17 cellular contexts compared by ENCODE assay signal in the genomic region with DNA sequence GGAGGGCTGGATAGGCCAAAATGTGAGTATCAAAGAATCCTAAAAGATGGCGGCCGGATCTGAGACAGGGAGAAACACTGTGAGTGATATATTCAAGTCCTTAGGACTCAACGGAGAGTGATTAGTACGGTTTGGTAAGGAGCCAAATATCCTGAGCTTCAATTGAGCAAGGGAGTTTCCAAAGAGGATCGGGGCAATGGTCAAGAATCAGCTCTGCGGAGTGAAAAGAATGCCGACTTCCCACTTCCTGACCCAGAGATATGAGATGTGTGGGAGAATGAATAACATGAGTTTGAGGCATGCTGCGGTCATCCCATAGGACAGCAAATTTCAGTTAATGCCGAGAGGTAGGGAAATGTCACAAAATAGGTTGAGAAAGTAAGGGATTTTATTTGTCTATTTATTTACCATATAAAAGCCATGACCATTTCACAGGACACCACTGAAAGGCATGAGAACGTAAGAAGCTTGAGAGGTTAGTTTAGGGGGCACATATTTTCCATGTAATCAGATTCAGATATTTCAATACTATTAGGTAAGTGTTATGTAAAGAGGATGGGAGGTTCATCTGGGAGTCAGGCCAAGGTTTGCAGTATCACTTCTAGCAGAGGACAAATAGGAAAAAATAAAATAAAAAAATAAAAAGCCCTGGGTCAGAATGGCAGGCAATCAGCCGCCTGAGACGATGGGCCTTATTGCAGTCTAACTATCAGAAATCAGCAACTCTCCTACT.
DNase-seq lines count a peak whose midpoint lies in the region; ATAC-seq and TF ChIP-seq lines count a peak whose summit lies in the region.
"Had no signal": no experiment of that assay in that cellular context is flagged by ENCODE, and none has a peak within 500 bp of the region (broad histone marks: within the 10 kb centered on the region; RNA-seq: fewer than 3 reads in every experiment).

No MANE protein-coding gene starts in this region.

- in situ Hi-C loops in Caki2 (cut with HindIII; ENCODE audit: low pct_unique_long_range_greater_than_20kb, low sequenced_read_pairs), result no loop called here

- no peaks in the 10 kb centered on the region for H3K9me3 ChIP-seq in right lobe of liver
- H3K9me3 ChIP-seq: adrenal gland, prostate gland had no signal

- no peaks in the 10 kb centered on the region for H3K4me1 Mint-ChIP-seq in T-helper 2 cell treated with Interferon-gamma antibody and Interleukin-4, amounts not matched to agents 5 μg/mL and 100 μg/mL, for 36 hours (ENCODE audit: low read depth)
- H3K4me1 Mint-ChIP-seq: CD4-positive, CD25-positive, alpha-beta regulatory T cell; stimulated activated naive CD8-positive, alpha-beta T cell treated with anti-CD3 and anti-CD28 coated beads, Interleukin-15, amount 100 ng/mL, for 72 hours had no signal

- H3K27ac ChIP-seq in right lobe of liver, result no peak overlapping the region
- H3K27ac ChIP-seq: adrenal gland, prostate gland had no signal

- no peaks in the 10 kb centered on the region for H3K27me3 Mint-ChIP-seq in T-helper 2 cell treated with Interferon-gamma antibody and Interleukin-4, amounts not matched to agents 5 μg/mL and 100 μg/mL, for 36 hours (ENCODE audit: low read depth)
- H3K27me3 Mint-ChIP-seq: CD4-positive, CD25-positive, alpha-beta regulatory T cell; stimulated activated naive CD8-positive, alpha-beta T cell treated with anti-CD3 and anti-CD28 coated beads, Interleukin-15, amount 100 ng/mL, for 72 hours had no signal

- ATAC-seq in right lobe of liver, result peak; percentile 45 to 85 (median 82)
- no peak for ATAC-seq in HG02763 (IDR thresholded peaks at IDR 0.05; ENCODE audit: unreplicated experiment)
- ATAC-seq: stimulated activated naive CD8-positive, alpha-beta T cell treated with anti-CD3 and anti-CD28 coated beads, Interleukin-15, amount 100 ng/mL, for 72 hours had no signal

- no peak overlapping the region for H3K4me3 Mint-ChIP-seq in T-helper 2 cell treated with Interferon-gamma antibody and Interleukin-4, amounts not matched to agents 5 μg/mL and 100 μg/mL, for 36 hours
- H3K4me3 Mint-ChIP-seq: CD4-positive, CD25-positive, alpha-beta regulatory T cell; stimulated activated naive CD8-positive, alpha-beta T cell treated with anti-CD3 and anti-CD28 coated beads, Interleukin-15, amount 100 ng/mL, for 72 hours had no signal

- H3K9me3 Mint-ChIP-seq in T-helper 2 cell treated with Interferon-gamma antibody and Interleukin-4, amounts not matched to agents 5 μg/mL and 100 μg/mL, for 36 hours, result peaks cover 7% of the 10 kb centered on the region
- H3K9me3 Mint-ChIP-seq: stimulated activated naive CD8-positive, alpha-beta T cell treated with anti-CD3 and anti-CD28 coated beads, Interleukin-15, amount 100 ng/mL, for 72 hours had no signal

- H3K27ac Mint-ChIP-seq in T-helper 2 cell treated with Interferon-gamma antibody and Interleukin-4, amounts not matched to agents 5 μg/mL and 100 μg/mL, for 36 hours, result no peak overlapping the region
- H3K27ac Mint-ChIP-seq: CD4-positive, CD25-positive, alpha-beta regulatory T cell; stimulated activated naive CD8-positive, alpha-beta T cell treated with anti-CD3 and anti-CD28 coated beads, Interleukin-15, amount 100 ng/mL, for 72 hours had no signal

- DNase-seq in Caki2 (ENCODE audit: low read depth) (peak; percentile 96), LHCN-M2 (ENCODE audit: low read depth) (peak; percentile 65), cardiac fibroblast (ENCODE audit: low read depth in 2 of 2) (peak; percentile 98 to 99), right lobe of liver (no peak), hippocampal formation (lab: John Stamatoyannopoulos, UW) (no peak)
- DNase-seq in T-helper 2 cell treated with Interferon-gamma antibody and Interleukin-4, amounts not matched to agents 5 μg/mL and 100 μg/mL, for 36 hours (ENCODE audit: low spot score), result no peak
- DNase-seq in stimulated activated CD8-positive, alpha-beta memory T cell treated with anti-CD3 and anti-CD28 coated beads, Interleukin-4, amount 100 ng/mL, for 48 hours, result no peak
- DNase-seq: activated CD8-positive, alpha-beta memory T cell treated with anti-CD3 and anti-CD28 coated beads, Interleukin-2, amount 50 U/mL, for 48 hours; CD4-positive, CD25-positive, alpha-beta regulatory T cell; effector CD8-positive, alpha-beta T cell; midbrain; Right ventricle myocardium superior; stimulated activated CD4-positive, alpha-beta T cell treated with anti-CD3 and anti-CD28 coated beads, Interleukin-4, amount 100 ng/mL, for 1 hour; stimulated activated naive CD8-positive, alpha-beta T cell treated with anti-CD3 and anti-CD28 coated beads, Interleukin-15, amount 100 ng/mL, for 72 hours had no signal

- no peaks in the 10 kb centered on the region for H3K36me3 Mint-ChIP-seq in T-helper 2 cell treated with Interferon-gamma antibody and Interleukin-4, amounts not matched to agents 5 μg/mL and 100 μg/mL, for 36 hours (ENCODE audit: low read depth)
- H3K36me3 Mint-ChIP-seq: CD4-positive, CD25-positive, alpha-beta regulatory T cell had no signal

- no peak for TF ChIP-seq CTCF in cardiac fibroblast (IDR thresholded peaks at IDR 0.05; ENCODE audit: low read depth, low read length)
- TF ChIP-seq CTCF in right lobe of liver (IDR thresholded peaks at IDR 0.05), result no peak

- intact Hi-C loops in right lobe of liver (cut with DNase I), result no loop called here

- 19% methylated on average over 12 of the region's 12 CpGs for WGBS in right lobe of liver (ENCODE audit: insufficient coverage, low coverage, low lambda C conversion rate, missing lambda C conversion rate)

- no peak for TF ChIP-seq POLR2A in right lobe of liver (IDR thresholded peaks at IDR 0.05)

- no peaks in the 10 kb centered on the region for H3K4me1 ChIP-seq in right lobe of liver
- H3K4me1 ChIP-seq: adrenal gland, prostate gland had no signal

- H3K27me3 ChIP-seq in right lobe of liver, result no peaks in the 10 kb centered on the region
- H3K27me3 ChIP-seq: adrenal gland had no signal

- H3K4me3 ChIP-seq in cardiac fibroblast (replicated peaks in 1 of 2; ENCODE audit: low read depth in 2 of 2, low read length in 2 of 2) (no peak overlapping the region), right lobe of liver (no peak overlapping the region)
- H3K4me3 ChIP-seq: adrenal gland, prostate gland had no signal

- H3K36me3 ChIP-seq in right lobe of liver, result no peaks in the 10 kb centered on the region
- H3K36me3 ChIP-seq: adrenal gland, prostate gland had no signal

Comparison
In these comparisons a context has a peak if more than half of its experiments do, and no peak if none do; other contexts are left out.
1. DNase-seq: peak in Caki2 (single experiment), LHCN-M2 (single experiment) and cardiac fibroblast (2 of 2); none in right lobe of liver (0 of 3), hippocampal formation (0 of 2), T-helper 2 cell treated with Interferon-gamma antibody and Interleukin-4, amounts not matched to agents 5 μg/mL and 100 μg/mL, for 36 hours (single experiment) and stimulated activated CD8-positive, alpha-beta memory T cell treated with anti-CD3 and anti-CD28 coated beads, Interleukin-4, amount 100 ng/mL, for 48 hours (single experiment).